8 cellular contexts compared by ENCODE assay signal in genomic region chr6:35468181-35468979, GRCh38. TPM values are rescaled to one million over a fixed set of nuclear protein-coding genes. Genes with fewer than 3 reads are reported as not detected.
DNase-seq lines count a peak whose midpoint lies in the region; ATAC-seq and TF ChIP-seq lines count a peak whose summit lies in the region.

RPL10A (plus strand) TSS chr6:35468401; CDS start chr6:35468435, 34 bp downstream.

- peak; percentile 92 for ATAC-seq in GM21360 (IDR thresholded peaks at IDR 0.05; ENCODE audit: unreplicated experiment)

- H3K9me3 Mint-ChIP-seq in Caco-2 (ENCODE audit: unreplicated experiment) (no peaks in the 10 kb centered on the region), endodermal cell (no peaks in the 10 kb centered on the region), mesothelial cell of epicardium (no peaks in the 10 kb centered on the region)

- peak within 1 kb of the TSS; percentile 99 for H3K9ac ChIP-seq in HUES48 (ENCODE audit: low read depth, low read length)
- H3K9ac ChIP-seq in NT2/D1 (ENCODE audit: insufficient read length, low read depth): peak within 1 kb of the TSS; percentile 99
- peak within 1 kb of the TSS; percentile 99 for H3K9ac ChIP-seq in endodermal cell (ENCODE audit: extremely low read depth, low read length, poor library complexity, severe bottlenecking)

- H3K36me3 ChIP-seq in Caco-2 (ENCODE audit: control insufficient read depth, insufficient read depth, low read length) (peaks cover 8% of the 10 kb centered on the region; the same call in 1 of the 2 replicates), HUES48 (ENCODE audit: control insufficient read depth, insufficient read depth, low read length) (peaks cover 66% of the 10 kb centered on the region), NT2/D1 (ENCODE audit: insufficient read depth, insufficient read length, low read length) (peaks cover 64% of the 10 kb centered on the region), endodermal cell (ENCODE audit: control insufficient read depth, insufficient read depth, low read length) (peaks cover 66% of the 10 kb centered on the region)

- TF ChIP-seq CTCF in Caco-2 (IDR thresholded peaks at IDR 0.05; ENCODE audit: insufficient read depth in 1 of 2, low read depth in 1 of 2, low read length in 1 of 2, severe bottlenecking in 1 of 2, unreplicated experiment in 1 of 2) (peak; percentile 94 to 96), endodermal cell (conservative IDR thresholded peaks at IDR 0.05) (peak; percentile 99), mesothelial cell of epicardium (IDR thresholded peaks at IDR 0.05; ENCODE audit: unreplicated experiment) (peak; percentile 94)

- H3K36me3 Mint-ChIP-seq in Caco-2 (ENCODE audit: insufficient read depth, unreplicated experiment) (peaks cover 79% of the 10 kb centered on the region), endodermal cell (ENCODE audit: low read depth) (peaks cover 62% of the 10 kb centered on the region), mesothelial cell of epicardium (peaks cover 9% of the 10 kb centered on the region)

- CTCF ChIA-PET in Caco-2 (lab: Charles Lee): interaction anchor here (0.9 to 1.7 kb wide), 5 partner anchors 16 to 171 kb away, joined by 3 to 4 read pairs (median 4); partner anchors contain the start of genes DEF6, FANCE, PPARD and TEAD3

- H3K4me3 Mint-ChIP-seq in Caco-2 (ENCODE audit: unreplicated experiment): peak within 1 kb of the TSS; percentile 86
- peak within 1 kb of the TSS; percentile 96 for H3K4me3 Mint-ChIP-seq in endodermal cell
- peak within 1 kb of the TSS; percentile 97 for H3K4me3 Mint-ChIP-seq in mesothelial cell of epicardium

- intact Hi-C loops in Caco-2 (cut with micrococcal nuclease; ENCODE audit: unreplicated experiment): loop anchor here (1.0 kb wide), 3 partner anchors 16 to 174 kb away; partner anchors contain the start of genes FANCE and PPARD

- H3K9me3 ChIP-seq in Caco-2 (no peaks in the 10 kb centered on the region), HUES48 (ENCODE audit: control insufficient read depth, insufficient read depth, low read length) (no peaks in the 10 kb centered on the region), NT2/D1 (ENCODE audit: insufficient read depth, low read length) (no peaks in the 10 kb centered on the region), endodermal cell (ENCODE audit: control insufficient read depth, low read length) (no peaks in the 10 kb centered on the region)

- BruUV-seq in Caco-2 (replicated peaks; lab: Mats Ljungman, UMichigan): no TSS peak

- DNase-seq in Caco-2: peak; percentile 94 to 95
- peak; percentile 87 for DNase-seq in NT2/D1 (ENCODE audit: low read depth, low spot score)
- peak; percentile 94 for DNase-seq in activated CD8-positive, alpha-beta memory T cell treated with anti-CD3 and anti-CD28 coated beads, Interleukin-2, amount 50 U/mL, for 1 hour (ENCODE audit: extremely low read depth)
- peak; percentile 97 for DNase-seq in endodermal cell
- DNase-seq in mesothelial cell of epicardium (ENCODE audit: low spot score in 2 of 2, unreplicated experiment in 2 of 2): peak; percentile 91 to 94
- DNase-seq in stimulated activated CD8-positive, alpha-beta memory T cell treated with anti-CD3 and anti-CD28 coated beads, Interleukin-15, amount 100 ng/mL, for 48 hours (ENCODE audit: low read depth in 2 of 2): peak; percentile 92 to 93

- peaks cover 20% of the 10 kb centered on the region for H3K4me1 Mint-ChIP-seq in Caco-2 (ENCODE audit: low read depth, unreplicated experiment)
- peaks cover 18% of the 10 kb centered on the region for H3K4me1 Mint-ChIP-seq in endodermal cell
- peaks cover 39% of the 10 kb centered on the region for H3K4me1 Mint-ChIP-seq in mesothelial cell of epicardium

- peak within 1 kb of the TSS; percentile 86 for H3K4me3 ChIP-seq in Caco-2 (ENCODE audit: low read depth, low read length)
- peak within 1 kb of the TSS; percentile 99 for H3K4me3 ChIP-seq in HUES48 (ENCODE audit: low read depth, low read length)
- peak within 1 kb of the TSS; percentile 95 for H3K4me3 ChIP-seq in NT2/D1 (ENCODE audit: insufficient read length, low read depth)
- H3K4me3 ChIP-seq in endodermal cell (ENCODE audit: low read length): peak within 1 kb of the TSS; percentile 99

- H3K27me3 Mint-ChIP-seq in Caco-2 (ENCODE audit: insufficient read depth, unreplicated experiment): no peaks in the 10 kb centered on the region
- H3K27me3 Mint-ChIP-seq in endodermal cell (ENCODE audit: insufficient read depth): no peaks in the 10 kb centered on the region
- no peaks in the 10 kb centered on the region for H3K27me3 Mint-ChIP-seq in mesothelial cell of epicardium (ENCODE audit: low read depth)

- H3K27ac ChIP-seq in HUES48 (ENCODE audit: low read depth, low read length) (peak within 1 kb of the TSS; percentile 94), endodermal cell (ENCODE audit: low read depth, low read length) (peak within 1 kb of the TSS; percentile 97)

- H3K27me3 ChIP-seq in Caco-2 (replicated peaks; ENCODE audit: control insufficient read depth, insufficient read depth, low read length) (no peaks in the 10 kb centered on the region), HUES48 (ENCODE audit: control insufficient read depth, insufficient read depth, low read length) (no peaks in the 10 kb centered on the region), NT2/D1 (ENCODE audit: insufficient read depth, insufficient read length) (no peaks in the 10 kb centered on the region), endodermal cell (ENCODE audit: control insufficient read depth, insufficient read depth, low read length, poor library complexity, severe bottlenecking) (no peaks in the 10 kb centered on the region)

- WGBS in endodermal cell (ENCODE audit: insufficient coverage in 1 of 2, insufficient read length in 1 of 2), 2 experiments: 0% methylated on average over 44 to 86 of the region's 86 CpGs

- POLR2A ChIA-PET in Caco-2 (lab: Charles Lee): interaction anchor here (0.5 to 1.4 kb wide), 5 partner anchors 11 to 296 kb away, joined by 3 to 6 read pairs (median 4); partner anchors contain the start of genes DEF6 and PPARD

- H3K4me1 ChIP-seq in Caco-2 (peaks cover 30% of the 10 kb centered on the region), HUES48 (ENCODE audit: control insufficient read depth, insufficient read depth, low read length) (peaks cover 19% of the 10 kb centered on the region), NT2/D1 (ENCODE audit: insufficient read depth, insufficient read length) (no peaks in the 10 kb centered on the region), endodermal cell (ENCODE audit: control insufficient read depth, insufficient read depth, low read length) (peaks cover 3% of the 10 kb centered on the region)

- peak within 1 kb of the TSS; percentile 88 for H3K27ac Mint-ChIP-seq in Caco-2 (ENCODE audit: unreplicated experiment)
- peak within 1 kb of the TSS; percentile 99 for H3K27ac Mint-ChIP-seq in endodermal cell
- H3K27ac Mint-ChIP-seq in mesothelial cell of epicardium: peak within 1 kb of the TSS; percentile 100

RNA-seq across cellular contexts. Expression of gene RPL10A, which starts in this region (rescaled TPM):
- 1,082 and 1,106 TPM in 2 replicates for total RNA-seq in Caco-2 (2022)
- total RNA-seq in endodermal cell: 1,000 to 10,000 TPM; 1,411 to 1,652 TPM
- 1,752 TPM for polyA plus RNA-seq in endodermal cell (2013, experiment 1 of 2)
- polyA plus RNA-seq in endodermal cell (2013, experiment 2 of 2): 1,640 TPM
- total RNA-seq in mesothelial cell of epicardium: 1,840 to 1,922 TPM (median 1,906 TPM) in 3 replicates

Comparison
In these comparisons a context has a peak if more than half of its experiments do, and no peak if none do; other contexts are left out.
1. Peak in every context shown above with its lines: DNase-seq, ATAC-seq, H3K4me3 ChIP-seq and H3K27ac ChIP-seq.